8 cellular contexts compared by ENCODE assay signal in the genomic region with DNA sequence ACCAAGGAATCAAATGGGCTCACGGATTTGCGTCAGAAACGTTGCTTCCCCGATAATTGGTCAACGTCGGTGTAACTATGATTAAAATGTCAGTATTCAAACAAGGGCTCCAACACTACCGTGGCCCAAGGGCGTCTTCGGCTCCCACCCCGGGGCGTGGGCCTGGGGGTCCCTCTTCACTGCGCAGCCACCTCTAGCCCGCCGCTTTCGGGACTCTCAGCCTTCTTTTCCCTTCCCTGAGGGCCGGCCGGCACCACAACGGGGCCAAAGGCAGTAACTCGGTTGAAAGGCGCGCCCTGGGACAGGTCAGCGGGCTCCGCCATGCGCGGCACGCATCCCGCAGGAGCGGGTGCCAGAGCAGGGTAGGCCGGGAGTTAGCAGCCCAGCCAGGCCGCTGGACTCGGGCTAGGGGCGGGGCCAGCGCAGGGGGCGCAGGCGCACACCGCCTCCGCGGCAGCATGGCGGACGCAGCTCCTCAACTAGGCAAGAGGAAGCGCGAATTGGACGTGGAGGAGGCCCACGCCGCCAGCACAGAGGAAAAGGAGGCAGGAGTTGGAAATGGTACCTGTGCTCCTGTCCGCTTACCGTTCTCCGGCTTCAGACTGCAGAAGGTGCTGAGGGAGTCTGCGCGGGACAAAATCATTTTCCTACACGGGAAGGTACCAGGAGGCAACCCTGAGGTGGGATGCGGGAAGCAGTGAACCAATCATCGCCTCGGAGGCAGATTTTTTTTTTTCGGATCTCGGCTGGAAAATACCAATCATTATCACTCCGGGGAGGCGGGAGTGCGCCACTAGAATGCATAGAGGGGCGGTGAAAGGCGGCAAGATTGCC. TPM values are rescaled to one million over a fixed set of nuclear protein-coding genes. Genes with fewer than 3 reads are reported as not detected.
DNase-seq lines count a peak whose midpoint lies in the region; ATAC-seq and TF ChIP-seq lines count a peak whose summit lies in the region.

A gene with protein sequence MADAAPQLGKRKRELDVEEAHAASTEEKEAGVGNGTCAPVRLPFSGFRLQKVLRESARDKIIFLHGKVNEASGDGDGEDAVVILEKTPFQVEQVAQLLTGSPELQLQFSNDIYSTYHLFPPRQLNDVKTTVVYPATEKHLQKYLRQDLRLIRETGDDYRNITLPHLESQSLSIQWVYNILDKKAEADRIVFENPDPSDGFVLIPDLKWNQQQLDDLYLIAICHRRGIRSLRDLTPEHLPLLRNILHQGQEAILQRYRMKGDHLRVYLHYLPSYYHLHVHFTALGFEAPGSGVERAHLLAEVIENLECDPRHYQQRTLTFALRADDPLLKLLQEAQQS (plus strand): TSS at position 438 of the 834 bp plus-strand sequence. CDS start 21 bp downstream, at position 459.

- CTCF ChIA-PET in OCI-LY7 (lab: Charles Lee; ENCODE audit: unreplicated experiment): interaction anchor here (0.5 kb wide), 2 partner anchors 151 to 176 kb away, joined by 4 read pairs; no protein-coding TSS in a partner anchor

- peaks cover 17% of the 10 kb centered on the region for H3K4me1 ChIP-seq in OCI-LY7 (ENCODE audit: insufficient read depth, low read length, poor library complexity, severe bottlenecking)
- peaks cover 27% of the 10 kb centered on the region for H3K4me1 ChIP-seq in mononuclear cell (ENCODE audit: insufficient read depth, low read length)

- H3K27ac ChIP-seq in OCI-LY7 (ENCODE audit: low read depth, low read length, poor library complexity, severe bottlenecking): peak within 1 kb of the TSS; percentile 71

- H3K4me3 ChIP-seq in OCI-LY7 (ENCODE audit: low read depth, low read length, poor library complexity, severe bottlenecking): peak within 1 kb of the TSS; percentile 92
- H3K4me3 ChIP-seq in mononuclear cell (ENCODE audit: low read length): peak within 1 kb of the TSS; percentile 73

- peaks cover 46% of the 10 kb centered on the region for H3K36me3 ChIP-seq in OCI-LY7 (ENCODE audit: insufficient read depth, low read length)

- intact Hi-C loops in OCI-LY7 (cut with micrococcal nuclease; ENCODE audit: unreplicated experiment): loop anchor here (2.0 kb wide), 2 partner anchors 51 to 117 kb away; partner anchors contain the start of gene ST3GAL4

- POLR2A ChIA-PET in OCI-LY7 (lab: Charles Lee): interaction anchor here (0.6 to 1.8 kb wide), 10 partner anchors 12 to 674 kb away, joined by 3 to 4 read pairs (median 3); partner anchors contain the start of genes FOXRED1, SRPRA and ST3GAL4

- H2AFZ ChIP-seq in OCI-LY7 (ENCODE audit: low read length): peak within 1 kb of the TSS; percentile 90

- H3K27me3 ChIP-seq in mononuclear cell (ENCODE audit: insufficient read depth, low read length): no peaks in the 10 kb centered on the region

- H3K9me3 ChIP-seq in OCI-LY7 (ENCODE audit: low read length) (no peaks in the 10 kb centered on the region), mononuclear cell (ENCODE audit: low read depth, low read length) (no peaks in the 10 kb centered on the region)

- TF ChIP-seq CTCF in OCI-LY7 (conservative IDR thresholded peaks at IDR 0.05; ENCODE audit: low read length): no peak

- DNase-seq in DMS 273 (lab: John Stamatoyannopoulos, UW; ENCODE audit: unreplicated experiment): peak; percentile 91
- DNase-seq in HuH-7 (ENCODE audit: low spot score): peak; percentile 96
- peak; percentile 89 for DNase-seq in OCI-LY7 (ENCODE audit: low spot score)
- peak; percentile 85 for DNase-seq in activated T-cell treated with anti-CD3 and anti-CD28 coated beads for 24 hours (ENCODE audit: low read depth)
- DNase-seq in epidermal melanocyte (ENCODE audit: insufficient read length, low spot score): peak; percentile 92
- DNase-seq in stimulated activated CD8-positive, alpha-beta memory T cell treated with anti-CD3 and anti-CD28 coated beads, Interleukin-4, amount 100 ng/mL, for 1 hour (ENCODE audit: low read depth in 2 of 2, low spot score in 1 of 2): peak; percentile 68

- no TSS peak for BruUV-seq in OCI-LY7 (replicated peaks; lab: Mats Ljungman, UMichigan)

- H3K4me2 ChIP-seq in OCI-LY7 (ENCODE audit: low read length): peak within 1 kb of the TSS; percentile 90

- ATAC-seq in GM21515 (IDR thresholded peaks at IDR 0.05; ENCODE audit: unreplicated experiment): peak; percentile 89

- peaks cover 27% of the 10 kb centered on the region; the same call in 1 of the 2 replicates for H3K79me2 ChIP-seq in OCI-LY7 (ENCODE audit: insufficient read depth, low read depth, low read length)

- no peaks in the 10 kb centered on the region for H4K20me1 ChIP-seq in OCI-LY7 (ENCODE audit: insufficient read depth, low read length)

- H3K9me2 ChIP-seq in OCI-LY7 (ENCODE audit: insufficient read depth, low read length): no peaks in the 10 kb centered on the region

RNA-seq across cellular contexts. Expression of the gene that starts here (rescaled TPM):
- 24.2 and 30.4 TPM in 2 replicates for total RNA-seq in OCI-LY7 (2014; rRNA removed; shearing (Covaris generic))
- total RNA-seq in OCI-LY7 (2022) (33.9 and 36.5 TPM in 2 replicates), mononuclear cell (6.2 TPM)

Comparison
In these comparisons a context has a peak if more than half of its experiments do, and no peak if none do; other contexts are left out.
1. Peak in every context shown above with its lines: DNase-seq, ATAC-seq, H3K4me3 ChIP-seq and H3K27ac ChIP-seq.